Comparison of ENCODE assay signal across 18 cellular contexts in the genomic region with DNA sequence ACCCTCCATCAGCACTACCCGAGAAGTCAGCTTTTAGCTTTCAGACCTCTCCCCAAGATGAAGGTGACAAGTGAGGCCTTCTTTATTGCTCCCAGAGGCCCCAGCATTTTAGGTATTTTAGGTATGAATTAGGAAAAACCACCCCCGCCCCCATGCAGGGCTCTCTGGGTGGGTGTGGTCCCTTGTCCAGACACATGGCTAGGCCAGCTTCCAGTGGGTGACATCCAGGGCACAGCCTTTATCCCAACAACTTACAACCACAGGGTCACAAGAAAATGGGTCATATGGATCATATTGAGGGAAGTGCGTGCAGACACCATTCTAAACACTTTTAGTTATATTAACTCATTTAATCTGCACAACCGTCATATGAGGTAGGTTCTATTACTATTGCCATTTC. TPM values are rescaled to one million over a fixed set of nuclear protein-coding genes. Genes with fewer than 3 reads are reported as not detected.
DNase-seq lines count a peak whose midpoint lies in the region; ATAC-seq and TF ChIP-seq lines count a peak whose summit lies in the region.
"Had no signal": no experiment of that assay in that cellular context is flagged by ENCODE, and none has a peak within 500 bp of the region (broad histone marks: within the 10 kb centered on the region; RNA-seq: fewer than 3 reads in every experiment).

No MANE protein-coding gene starts in this region.

- intact Hi-C loops in Right ventricle myocardium superior (cut with DNase I) = no loop called here
- intact Hi-C loops in Right ventricle myocardium inferior (cut with DNase I) = no loop called here
- intact Hi-C loops in vagina (cut with DNase I) = no loop called here

- peaks cover 52% of the 10 kb centered on the region for H3K4me1 ChIP-seq in vagina

- H3K4me3 ChIP-seq in vagina = no peak overlapping the region

- no peaks in the 10 kb centered on the region for H3K27me3 Mint-ChIP-seq in HFFc6 (ENCODE audit: insufficient read depth)
- H3K27me3 Mint-ChIP-seq in mesothelial cell of epicardium (ENCODE audit: low read depth) = no peaks in the 10 kb centered on the region

- peak overlapping the region; percentile 83 for H3K27ac Mint-ChIP-seq in HFFc6
- peak overlapping the region; percentile 66 for H3K27ac Mint-ChIP-seq in mesothelial cell of epicardium
- H3K27ac Mint-ChIP-seq: CD8-positive, alpha-beta T cell had no signal

- TF ChIP-seq CTCF in HFFc6 (IDR thresholded peaks at IDR 0.05) = no peak
- TF ChIP-seq CTCF in mesothelial cell of epicardium (IDR thresholded peaks at IDR 0.05; ENCODE audit: unreplicated experiment) = no peak
- no peak for TF ChIP-seq CTCF in vagina (IDR thresholded peaks at IDR 0.05)

- no peaks in the 10 kb centered on the region for H3K9me3 ChIP-seq in vagina

- peak overlapping the region; percentile 67 for H3K27ac ChIP-seq in vagina

- H3K27me3 ChIP-seq in vagina = no peaks in the 10 kb centered on the region

- no peak for TF ChIP-seq POLR2A in vagina (IDR thresholded peaks at IDR 0.05)

- H3K36me3 Mint-ChIP-seq in HFFc6 (ENCODE audit: low read depth) (no peaks in the 10 kb centered on the region), mesothelial cell of epicardium (no peaks in the 10 kb centered on the region)
- H3K36me3 Mint-ChIP-seq: CD14-positive monocyte; CD8-positive, alpha-beta T cell had no signal

- no peaks in the 10 kb centered on the region for H3K36me3 ChIP-seq in vagina

- ATAC-seq in Right ventricle myocardium superior (ENCODE audit: poor library complexity) (no peak), Right ventricle myocardium inferior (no peak), HG03457 (IDR thresholded peaks at IDR 0.05; ENCODE audit: unreplicated experiment) (no peak), HG03139 (IDR thresholded peaks at IDR 0.05; ENCODE audit: unreplicated experiment) (no peak)
- ATAC-seq: CD8-positive, alpha-beta T cell; HCT116 had no signal

- H3K4me1 Mint-ChIP-seq in HFFc6 (ENCODE audit: low read depth) = peaks cover 63% of the 10 kb centered on the region
- peaks cover 52% of the 10 kb centered on the region for H3K4me1 Mint-ChIP-seq in mesothelial cell of epicardium
- H3K4me1 Mint-ChIP-seq: CD14-positive monocyte had no signal

- H3K9me3 Mint-ChIP-seq in HFFc6 (no peaks in the 10 kb centered on the region), mesothelial cell of epicardium (no peaks in the 10 kb centered on the region)
- H3K9me3 Mint-ChIP-seq: CD14-positive monocyte; CD8-positive, alpha-beta T cell had no signal

- peak; percentile 17 for DNase-seq in Right ventricle myocardium superior
- no peak for DNase-seq in Right ventricle myocardium inferior (ENCODE audit: missing footprints)
- DNase-seq in HFFc6 = no peak
- DNase-seq in mesothelial cell of epicardium (ENCODE audit: low spot score in 2 of 2, unreplicated experiment in 2 of 2) = no peak
- no peak for DNase-seq in vagina (ENCODE audit: extremely low spot score in 2 of 2)
- no peak for DNase-seq in SW480 (ENCODE audit: low spot score)
- DNase-seq: ACHN; CD8-positive, alpha-beta T cell; COR-L47; DMS153; DMS79 treated with DMSO at 0.1 percent for 48 hours; GDM1; KBM-7 had no signal

- H3K4me3 Mint-ChIP-seq in HFFc6 (peak overlapping the region; percentile 24; the same call in 1 of the 2 replicates), mesothelial cell of epicardium (no peak overlapping the region)
- H3K4me3 Mint-ChIP-seq: CD14-positive monocyte; CD8-positive, alpha-beta T cell had no signal

RNA-seq across cellular contexts. Expression of gene RIBC2, which starts 42.1 kb away (rescaled TPM):
- total RNA-seq in Right ventricle myocardium superior = not detected
- total RNA-seq in Right ventricle myocardium inferior = 0.51 TPM
- 1 to 10 TPM; 1.0 to 3.7 (median 2.4) TPM for total RNA-seq in HFFc6 (2021; fragmentation: NEBNext Ultra II Directional; extraction: Animal tissue kit (Norgen Biotek cat#: 25700))
- 2.0 to 2.5 TPM (median 2.1 TPM) in 3 replicates for total RNA-seq in mesothelial cell of epicardium
- total RNA-seq in vagina = 0.49 TPM
- total RNA-seq: A172 had no signal

RNA-seq across cellular contexts. Expression of gene SMC1B, which starts 42.2 kb away (rescaled TPM):
- total RNA-seq in Right ventricle myocardium superior (not detected), Right ventricle myocardium inferior (not detected), mesothelial cell of epicardium (0.07 TPM in 1 of 3 replicates, not detected in the others), vagina (not detected)
- under 1 TPM in 1 of 6 experiments, not detected in 5; 0.06 TPM for total RNA-seq in HFFc6 (2021; fragmentation: NEBNext Ultra II Directional; extraction: Animal tissue kit (Norgen Biotek cat#: 25700))
- total RNA-seq: A172; CD8-positive, alpha-beta T cell had no signal

RNA-seq across cellular contexts. Expression of gene FBLN1, which starts 47.1 kb away (rescaled TPM):
- total RNA-seq in Right ventricle myocardium superior (89.5 TPM), Right ventricle myocardium inferior (113 TPM), mesothelial cell of epicardium (283 to 297 TPM (median 296 TPM) in 3 replicates), vagina (1,019 TPM)
- total RNA-seq in HFFc6 (2021; fragmentation: NEBNext Ultra II Directional; extraction: Animal tissue kit (Norgen Biotek cat#: 25700)) = 100 to 1,000 TPM; 199 to 346 (median 326) TPM
- total RNA-seq: CD8-positive, alpha-beta T cell had no signal
